ENCODE assay signal across 4 cellular contexts in the genomic region with DNA sequence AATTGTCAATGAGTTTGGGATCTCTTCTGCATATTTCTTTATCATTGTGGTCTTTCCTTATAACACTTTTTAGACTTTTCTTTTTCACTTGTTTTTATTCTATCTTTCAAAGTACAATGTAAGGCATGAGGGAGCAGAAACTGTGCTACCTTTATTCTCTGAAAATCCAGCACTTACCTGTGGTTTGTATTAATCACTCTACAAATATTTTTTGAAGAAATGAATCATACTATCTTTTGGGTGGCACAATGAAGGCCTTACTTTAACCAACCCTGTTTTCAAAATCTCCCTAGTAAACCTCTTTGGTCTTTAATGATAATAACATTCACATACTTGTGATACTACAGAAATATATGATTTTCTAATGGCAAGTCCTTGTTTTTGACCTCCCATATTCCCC. TPM values are rescaled to one million over a fixed set of nuclear protein-coding genes. Genes with fewer than 3 reads are reported as not detected.
"Had no signal": no experiment of that assay in that cellular context is flagged by ENCODE, and none has a peak within 500 bp of the region (broad histone marks: within the 10 kb centered on the region; RNA-seq: fewer than 3 reads in every experiment).

No MANE protein-coding gene starts in this region.

RNA-seq across cellular contexts. Expression of a gene that starts 2.9 kb away (rescaled TPM):
- total RNA-seq: activated CD4-positive, alpha-beta memory T cell treated with anti-CD3 and anti-CD28 coated beads, Interleukin-2, amount 10 ng/mL, durations not matched to agents 7 days and 5 days; activated CD8-positive, alpha-beta memory T cell treated with anti-CD3 and anti-CD28 coated beads, Interleukin-2, amount 10 ng/mL, durations not matched to agents 7 days and 5 days; cardiac muscle cell; Right ventricle myocardium superior had no signal
- polyA plus RNA-seq: cardiac muscle cell had no signal
